16 cellular contexts compared by ENCODE assay signal in genomic region chr20:59778615-59779200, GRCh38.
"Had no signal": no experiment of that assay in that cellular context is flagged by ENCODE, and none has a peak within 500 bp of the region (broad histone marks: within the 10 kb centered on the region; RNA-seq: fewer than 3 reads in every experiment).

No MANE protein-coding gene starts in this region.

- ATAC-seq: effector memory CD8-positive, alpha-beta T cell; left colon; right cardiac atrium; stimulated activated naive CD8-positive, alpha-beta T cell treated with anti-CD3 and anti-CD28 coated beads, Interleukin-15, Interleukin-2, amounts not matched to agents 100 U/mL and 50 U/mL, for 24 hours; WTC11 had no signal

- DNase-seq: activated CD4-positive, alpha-beta memory T cell treated with anti-CD3 and anti-CD28 coated beads, Interleukin-2, amount 10 ng/mL, durations not matched to agents 7 days and 5 days; activated CD4-positive, alpha-beta T cell treated with anti-CD3 and anti-CD28 coated beads for 4 hours; activated naive CD4-positive, alpha-beta T cell; activated naive CD8-positive, alpha-beta T cell treated with anti-CD3 and anti-CD28 coated beads, Interleukin-2, amount 10 ng/mL, durations not matched to agents 7 days and 5 days; effector memory CD8-positive, alpha-beta T cell; foreskin melanocyte; immature natural killer cell; left colon; mammary epithelial cell; naive B cell; right cardiac atrium; small intestine; stimulated activated naive CD8-positive, alpha-beta T cell treated with anti-CD3 and anti-CD28 coated beads, Interleukin-15, Interleukin-2, amounts not matched to agents 100 U/mL and 50 U/mL, for 24 hours; T-helper 2 cell; trophoblast cell had no signal
